ENCODE assay signal across 8 cellular contexts in the genomic region with DNA sequence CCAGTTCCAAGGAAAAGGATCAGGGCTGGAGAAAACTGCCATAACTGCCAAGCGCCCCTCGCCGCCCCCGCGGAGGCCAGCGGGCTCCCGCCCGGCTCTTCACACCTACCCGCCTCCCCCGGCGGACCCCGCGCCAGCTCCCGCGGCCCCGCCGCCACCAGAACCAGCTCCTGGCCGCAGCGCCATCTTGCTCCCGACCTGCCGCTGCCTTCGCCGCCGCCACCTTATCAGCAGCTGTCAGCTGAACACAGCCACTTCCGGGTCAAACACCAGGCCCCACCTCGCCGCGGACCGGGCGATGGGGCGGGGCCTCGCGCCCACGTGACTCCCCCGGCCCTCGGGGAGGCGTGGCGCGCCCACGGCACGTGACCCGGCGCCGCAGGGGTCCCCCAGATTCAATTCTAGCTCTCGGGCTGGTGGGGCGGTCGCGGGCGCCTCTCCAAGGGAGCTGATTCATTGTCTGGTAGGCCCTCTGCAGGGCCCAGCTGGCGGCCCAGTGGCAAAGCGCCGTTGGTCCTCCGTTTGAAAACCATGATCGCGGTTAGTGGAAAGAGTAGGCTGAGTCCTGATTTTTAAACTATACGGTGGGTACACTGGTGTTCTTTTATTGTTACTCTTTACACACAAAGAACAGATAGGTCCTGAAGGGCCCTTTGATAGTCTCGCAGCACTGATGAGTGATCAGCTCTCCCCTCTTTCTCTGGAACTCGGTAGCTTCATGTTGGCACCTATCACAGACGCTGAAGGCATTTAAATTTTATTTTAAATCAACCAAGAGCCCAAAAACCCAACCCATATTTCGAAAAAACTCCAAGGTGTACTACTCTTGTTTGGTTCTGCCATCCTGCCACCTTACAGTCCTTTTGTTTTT. TPM values are rescaled to one million over a fixed set of nuclear protein-coding genes. Genes with fewer than 3 reads are reported as not detected.
DNase-seq lines count a peak whose midpoint lies in the region; ATAC-seq and TF ChIP-seq lines count a peak whose summit lies in the region.

A gene with protein sequence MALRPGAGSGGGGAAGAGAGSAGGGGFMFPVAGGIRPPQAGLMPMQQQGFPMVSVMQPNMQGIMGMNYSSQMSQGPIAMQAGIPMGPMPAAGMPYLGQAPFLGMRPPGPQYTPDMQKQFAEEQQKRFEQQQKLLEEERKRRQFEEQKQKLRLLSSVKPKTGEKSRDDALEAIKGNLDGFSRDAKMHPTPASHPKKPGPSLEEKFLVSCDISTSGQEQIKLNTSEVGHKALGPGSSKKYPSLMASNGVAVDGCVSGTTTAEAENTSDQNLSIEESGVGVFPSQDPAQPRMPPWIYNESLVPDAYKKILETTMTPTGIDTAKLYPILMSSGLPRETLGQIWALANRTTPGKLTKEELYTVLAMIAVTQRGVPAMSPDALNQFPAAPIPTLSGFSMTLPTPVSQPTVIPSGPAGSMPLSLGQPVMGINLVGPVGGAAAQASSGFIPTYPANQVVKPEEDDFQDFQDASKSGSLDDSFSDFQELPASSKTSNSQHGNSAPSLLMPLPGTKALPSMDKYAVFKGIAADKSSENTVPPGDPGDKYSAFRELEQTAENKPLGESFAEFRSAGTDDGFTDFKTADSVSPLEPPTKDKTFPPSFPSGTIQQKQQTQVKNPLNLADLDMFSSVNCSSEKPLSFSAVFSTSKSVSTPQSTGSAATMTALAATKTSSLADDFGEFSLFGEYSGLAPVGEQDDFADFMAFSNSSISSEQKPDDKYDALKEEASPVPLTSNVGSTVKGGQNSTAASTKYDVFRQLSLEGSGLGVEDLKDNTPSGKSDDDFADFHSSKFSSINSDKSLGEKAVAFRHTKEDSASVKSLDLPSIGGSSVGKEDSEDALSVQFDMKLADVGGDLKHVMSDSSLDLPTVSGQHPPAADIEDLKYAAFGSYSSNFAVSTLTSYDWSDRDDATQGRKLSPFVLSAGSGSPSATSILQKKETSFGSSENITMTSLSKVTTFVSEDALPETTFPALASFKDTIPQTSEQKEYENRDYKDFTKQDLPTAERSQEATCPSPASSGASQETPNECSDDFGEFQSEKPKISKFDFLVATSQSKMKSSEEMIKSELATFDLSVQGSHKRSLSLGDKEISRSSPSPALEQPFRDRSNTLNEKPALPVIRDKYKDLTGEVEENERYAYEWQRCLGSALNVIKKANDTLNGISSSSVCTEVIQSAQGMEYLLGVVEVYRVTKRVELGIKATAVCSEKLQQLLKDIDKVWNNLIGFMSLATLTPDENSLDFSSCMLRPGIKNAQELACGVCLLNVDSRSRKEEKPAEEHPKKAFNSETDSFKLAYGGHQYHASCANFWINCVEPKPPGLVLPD (N-terminal part only) (minus strand): TSS at position 249 of the 871 bp plus-strand sequence. CDS start 63 bp downstream, at position 186.

- TF ChIP-seq CTCF in NB4 (IDR thresholded peaks at IDR 0.05; ENCODE audit: low read depth, low read length) = peak; percentile 36
- TF ChIP-seq CTCF in omental fat pad (IDR thresholded peaks at IDR 0.05) = no peak
- TF ChIP-seq CTCF in testis (IDR thresholded peaks at IDR 0.05) = peak in 1 of 3 experiments; percentile 16

- peak within 1 kb of the TSS; percentile 90 for H3K9ac ChIP-seq in SK-N-MC (ENCODE audit: insufficient read length)

- H3K4me1 ChIP-seq in testis = no peaks in the 10 kb centered on the region

- 3 to 4% methylated on average over 11 to 45 of the region's 60 CpGs for WGBS in testis, 2 donors

- DNase-seq in NB4 (ENCODE audit: low read depth) (peak; percentile 98), SK-N-MC (ENCODE audit: low read depth, low spot score) (peak; percentile 66), glomerular endothelial cell (ENCODE audit: extremely low read depth, low read depth, low spot score) (no peak), omental fat pad (ENCODE audit: low spot score) (peak; percentile 80), testis (peak; percentile 97)
- peak; percentile 94 for DNase-seq in activated naive CD4-positive, alpha-beta T cell treated with anti-CD3 and anti-CD28 coated beads, Interleukin-2, amount 50 U/mL, for 16 hours

- H3K36me3 ChIP-seq in SK-N-MC (ENCODE audit: insufficient read depth, low read length) (peaks cover 35% of the 10 kb centered on the region), testis (ENCODE audit: low read depth, missing control alignments) (no peaks in the 10 kb centered on the region)

- H3K27me3 ChIP-seq in testis = no peaks in the 10 kb centered on the region

- peak within 1 kb of the TSS; percentile 90 for H3K4me3 ChIP-seq in GM08714 (ENCODE audit: low read length)
- H3K4me3 ChIP-seq in NB4 (ENCODE audit: low read depth, low read length) = peak within 1 kb of the TSS; percentile 85
- peak within 1 kb of the TSS; percentile 85 for H3K4me3 ChIP-seq in SK-N-MC
- peak within 1 kb of the TSS; percentile 94 to 99 for H3K4me3 ChIP-seq in testis

- H3K27ac ChIP-seq in SK-N-MC = peak within 1 kb of the TSS; percentile 92
- peak within 1 kb of the TSS; percentile 93 to 95 for H3K27ac ChIP-seq in testis

- H3K9me3 ChIP-seq in SK-N-MC (ENCODE audit: low read depth, low read length) (no peaks in the 10 kb centered on the region), testis (no peaks in the 10 kb centered on the region)

- TF ChIP-seq POLR2A in NB4 (IDR thresholded peaks at IDR 0.05; ENCODE audit: extremely low read depth, insufficient read length) = peak; percentile 67
- TF ChIP-seq POLR2A in testis (IDR thresholded peaks at IDR 0.05) = peak; percentile 42

- intact Hi-C loops in testis (cut with DNase I; ENCODE audit: low total_unique reads) = no loop called here

- ATAC-seq in HG02571 (IDR thresholded peaks at IDR 0.05; ENCODE audit: unreplicated experiment) (peak; percentile 88), omental fat pad (ENCODE audit: low FRiP score) (peak; percentile 97)

RNA-seq across cellular contexts. Expression of the gene that starts here (rescaled TPM):
- 24.6 and 28.7 TPM in 2 replicates for total RNA-seq in glomerular endothelial cell
- 10 to 100 TPM; 17.4 to 33.1 (median 22.7) TPM for total RNA-seq in omental fat pad
- 10 to 100 TPM; 50.1 to 54.6 TPM for total RNA-seq in testis
- polyA plus RNA-seq in testis (ENCODE audit: insufficient read depth, low read depth, low replicate concordance) = 72.2 TPM
